ENCODE assay signal across 1 cellular context in genomic region chr17:64037802-64038201, GRCh38.
TF ChIP-seq lines count a peak whose summit lies in the region.

No MANE protein-coding gene starts in this region.

TF ChIP-seq in K562, 482 proteins besides CTCF, POLR2A, EP300 and RAD21:
- TF ChIP-seq ZNF512 (tag; IDR thresholded peaks at IDR 0.05) (no peak), SMAD4 (CRISPR knock-in tag; conservative IDR thresholded peaks at IDR 0.05) (no peak), XRCC4 (IDR thresholded peaks at IDR 0.05; ENCODE audit: extremely low read depth, insufficient read depth, insufficient read length) (no peak), ZNF707 (CRISPR knock-in tag; conservative IDR thresholded peaks at IDR 0.05) (no peak), STAT5A (IDR thresholded peaks at IDR 0.05; ENCODE audit: borderline replicate concordance, low read length) (no peak), CEBPB (tag; IDR thresholded peaks at IDR 0.05) (no peak), KDM4B (IDR thresholded peaks at IDR 0.05; ENCODE audit: borderline replicate concordance in 2 of 2, low read depth in 1 of 2) (no peak), RFX1 (IDR thresholded peaks at IDR 0.05) (peak; percentile 29; the same call in 1 of the 2 replicates), SRSF9 (IDR thresholded peaks at IDR 0.05; ENCODE audit: borderline replicate concordance, low read depth, low read length) (no peak), NFIX (CRISPR knock-in tag; IDR thresholded peaks at IDR 0.05; ENCODE audit: low read depth) (no peak), NFYB (IDR thresholded peaks at IDR 0.05; ENCODE audit: extremely low read depth, insufficient read length) (peak; percentile 32), ZNF134 (CRISPR knock-in tag; conservative IDR thresholded peaks at IDR 0.05) (no peak), PCBP2 (IDR thresholded peaks at IDR 0.05; ENCODE audit: low read depth, low read length, poor library complexity, severe bottlenecking) (no peak), SMARCB1 (IDR thresholded peaks at IDR 0.05; ENCODE audit: insufficient read length, low read depth) (no peak), LEF1 (IDR thresholded peaks at IDR 0.05) (0 out of 2 replicates have a peak, but pooled peaks have one; percentile 39), MCM7 (IDR thresholded peaks at IDR 0.05) (no peak), CHD1 (IDR thresholded peaks at IDR 0.05; ENCODE audit: low read length) (no peak), BCLAF1 (IDR thresholded peaks at IDR 0.05; ENCODE audit: borderline replicate concordance in 1 of 2, control insufficient read depth in 1 of 2, low read depth in 2 of 2, low read length in 1 of 2) (no peak)
